Comparison of ENCODE assay signal across 17 cellular contexts in the genomic region with DNA sequence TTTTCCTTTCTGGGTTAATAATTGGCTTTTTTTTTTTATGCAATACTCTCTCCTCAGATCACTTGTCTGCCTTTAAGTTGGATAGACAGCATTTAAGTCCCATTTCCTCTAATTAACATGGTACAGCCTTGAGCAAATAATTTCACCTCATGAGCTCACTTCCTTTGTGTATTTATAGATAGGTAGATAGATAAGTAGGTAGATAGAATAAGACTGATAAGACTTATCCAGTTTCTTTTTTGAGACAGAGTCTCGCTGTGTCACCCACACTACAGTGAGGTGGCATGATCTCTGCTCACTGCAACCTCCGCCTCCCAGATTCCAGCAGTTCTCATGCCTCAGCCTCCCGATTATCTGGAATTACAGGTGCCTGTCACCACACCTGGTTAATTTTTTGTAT.
DNase-seq lines count a peak whose midpoint lies in the region; ATAC-seq and TF ChIP-seq lines count a peak whose summit lies in the region.
"Had no signal": no experiment of that assay in that cellular context is flagged by ENCODE, and none has a peak within 500 bp of the region (broad histone marks: within the 10 kb centered on the region; RNA-seq: fewer than 3 reads in every experiment).

No MANE protein-coding gene starts in this region.

- CTCF ChIA-PET in Caco-2 (lab: Charles Lee) (no interaction called here), Calu3 (lab: Charles Lee) (interaction anchor here (0.7 to 1.8 kb wide), 5 partner anchors 9 to 79 kb away, joined by 3 to 6 read pairs (median 5); no protein-coding TSS in a partner anchor)

- peaks cover 86% of the 10 kb centered on the region for H3K36me3 Mint-ChIP-seq in Caco-2 (ENCODE audit: insufficient read depth, unreplicated experiment)
- peaks cover 35% of the 10 kb centered on the region for H3K36me3 Mint-ChIP-seq in Calu3 (ENCODE audit: insufficient read depth, unreplicated experiment)

- peaks cover 35% of the 10 kb centered on the region for H3K4me1 ChIP-seq in Caco-2
- no peaks in the 10 kb centered on the region for H3K4me1 ChIP-seq in tibial artery
- H3K4me1 ChIP-seq: HAP-1 had no signal

- peak overlapping the region; percentile 12 for H3K4me3 Mint-ChIP-seq in Caco-2 (ENCODE audit: unreplicated experiment)
- H3K4me3 Mint-ChIP-seq in Calu3 (ENCODE audit: low read depth, unreplicated experiment), result peak overlapping the region; percentile 52
- H3K4me3 Mint-ChIP-seq: CD4-positive, alpha-beta T cell had no signal

- no peak overlapping the region for H3K4me3 ChIP-seq in Caco-2 (ENCODE audit: low read depth, low read length)
- H3K4me3 ChIP-seq in tibial artery, result no peak overlapping the region
- H3K4me3 ChIP-seq: GM23248, HAP-1 had no signal

- H3K4me1 Mint-ChIP-seq in Caco-2 (ENCODE audit: low read depth, unreplicated experiment) (peaks cover 47% of the 10 kb centered on the region), Calu3 (ENCODE audit: low read depth, unreplicated experiment) (peaks cover 74% of the 10 kb centered on the region)

- intact Hi-C loops in Caco-2 (cut with micrococcal nuclease; ENCODE audit: unreplicated experiment) (no loop called here), Calu3 (cut with micrococcal nuclease; ENCODE audit: unreplicated experiment) (loop anchor here (5.0 kb wide), 1 partner anchor 191 kb away; no protein-coding TSS in a partner anchor), left colon (cut with DNase I, micrococcal nuclease) (no loop called here), tibial artery (cut with DNase I; ENCODE audit: low total_unique reads) (no loop called here)

- no peak overlapping the region for H3K27ac ChIP-seq in tibial artery
- H3K27ac ChIP-seq: C4-2B, GM23248 had no signal

- H3K9me3 Mint-ChIP-seq in Caco-2 (ENCODE audit: unreplicated experiment) (peaks cover 19% of the 10 kb centered on the region), Calu3 (ENCODE audit: low read depth, unreplicated experiment) (no peaks in the 10 kb centered on the region)
- H3K9me3 Mint-ChIP-seq: CD4-positive, alpha-beta T cell had no signal

- H3K27me3 Mint-ChIP-seq in Caco-2 (ENCODE audit: insufficient read depth, unreplicated experiment), result no peaks in the 10 kb centered on the region
- H3K27me3 Mint-ChIP-seq in Calu3 (ENCODE audit: unreplicated experiment), result no peaks in the 10 kb centered on the region

- peak; percentile 64 for ATAC-seq in left colon

- BruUV-seq in Caco-2 (replicated peaks; lab: Mats Ljungman, UMichigan), result no TSS peak
- BruUV-seq in Calu3 (replicated peaks; lab: Mats Ljungman, UMichigan), result no TSS peak

- peak overlapping the region; percentile 82 for H3K27ac Mint-ChIP-seq in Caco-2 (ENCODE audit: unreplicated experiment)
- peak overlapping the region; percentile 96 for H3K27ac Mint-ChIP-seq in Calu3 (ENCODE audit: unreplicated experiment)
- H3K27ac Mint-ChIP-seq: CD4-positive, alpha-beta T cell had no signal

- POLR2A ChIA-PET in Caco-2 (lab: Charles Lee), result no interaction called here

- no peaks in the 10 kb centered on the region; the same call in 1 of the 2 replicates for H3K36me3 ChIP-seq in Caco-2 (ENCODE audit: control insufficient read depth, insufficient read depth, low read length)
- H3K36me3 ChIP-seq in tibial artery, result no peaks in the 10 kb centered on the region
- H3K36me3 ChIP-seq: HAP-1 had no signal

- TF ChIP-seq CTCF in Caco-2 (IDR thresholded peaks at IDR 0.05; ENCODE audit: insufficient read depth in 1 of 2, low read depth in 1 of 2, low read length in 1 of 2, severe bottlenecking in 1 of 2, unreplicated experiment in 1 of 2) (no peak), Calu3 (IDR thresholded peaks at IDR 0.05; ENCODE audit: unreplicated experiment) (no peak), GM10266 (IDR thresholded peaks at IDR 0.05; ENCODE audit: control insufficient read depth, insufficient read depth, low read depth, missing control alignments) (no peak), tibial artery (IDR thresholded peaks at IDR 0.05) (no peak)

- DNase-seq in Caco-2 (no peak), Calu3 (peak; percentile 48), NCI-H146 (lab: John Stamatoyannopoulos, UW) (peak; percentile 53), left colon (no peak), GM10266 (ENCODE audit: extremely low spot score) (no peak), COR-L47 (lab: John Stamatoyannopoulos, UW) (no peak), tibial artery (no peak)
- DNase-seq: ACHN; AML-193; CD4-positive, alpha-beta T cell; DMS 273 treated with DMSO at 0.1 percent for 48 hours; DND-41; EL; GM23248; KG1 had no signal

- H3K27me3 ChIP-seq in Caco-2 (replicated peaks; ENCODE audit: control insufficient read depth, insufficient read depth, low read length) (no peaks in the 10 kb centered on the region), tibial artery (peaks cover 0 to 9% of the 10 kb centered on the region in 2 donors)

- H3K9me3 ChIP-seq in Caco-2 (no peaks in the 10 kb centered on the region), tibial artery (no peaks in the 10 kb centered on the region)
- H3K9me3 ChIP-seq: HAP-1 had no signal

Comparison
In these comparisons a context has a peak if more than half of its experiments do, and no peak if none do; other contexts are left out.
1. DNase-seq: peak in Calu3 (single experiment) and NCI-H146 (single experiment); none in Caco-2 (0 of 2), left colon (0 of 2), GM10266 (single experiment), COR-L47 (single experiment) and tibial artery (0 of 2).